ENCODE assay signal across 8 cellular contexts in the genomic region with DNA sequence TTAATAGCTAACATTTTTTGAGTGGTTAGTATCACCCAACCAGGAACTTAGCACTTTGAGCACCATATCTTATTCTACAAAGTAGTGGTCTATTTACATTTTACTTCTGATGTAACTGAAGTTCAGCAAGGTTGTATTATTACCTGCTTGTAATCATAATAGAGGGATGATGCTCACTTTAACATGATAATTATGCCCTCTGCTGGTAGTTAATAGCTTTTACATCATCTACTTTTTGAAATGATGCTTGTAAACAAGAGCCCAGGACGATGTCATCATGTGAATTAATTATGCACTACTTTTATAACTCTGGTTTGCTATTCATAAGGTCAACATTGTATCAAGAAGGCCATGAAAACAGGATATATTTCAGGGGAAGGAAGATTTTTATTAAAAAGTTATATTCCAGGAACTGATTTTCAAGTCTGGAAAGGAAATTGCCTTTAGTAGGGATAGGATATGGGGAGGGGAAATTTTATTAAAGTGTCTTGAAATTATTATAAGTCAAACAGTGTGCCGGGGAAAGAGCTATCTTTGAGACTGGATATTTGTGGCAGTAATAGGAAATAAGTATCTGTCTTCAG.
DNase-seq lines count a peak whose midpoint lies in the region; ATAC-seq and TF ChIP-seq lines count a peak whose summit lies in the region.

No MANE protein-coding gene starts in this region.

- no peak overlapping the region for H3K27ac ChIP-seq in CD4-positive, CD25-positive, alpha-beta regulatory T cell (ENCODE audit: insufficient read depth, low read length, poor library complexity, severe bottlenecking)
- H3K27ac ChIP-seq in mesenchymal stem cell (ENCODE audit: low read length, poor library complexity, severe bottlenecking): no peak overlapping the region

- POLR2A ChIA-PET in MCF 10A (lab: Yijun Ruan, JAX): interaction anchor here (0.7 to 1.8 kb wide), 5 partner anchors 15 to 654 kb away, joined by 3 to 10 read pairs (median 3); no protein-coding TSS in a partner anchor

- H3K9me3 ChIP-seq in CD4-positive, CD25-positive, alpha-beta regulatory T cell (ENCODE audit: control insufficient read depth in 2 of 2, low read length in 2 of 2): no peaks in the 10 kb centered on the region
- no peaks in the 10 kb centered on the region for H3K9me3 ChIP-seq in mesenchymal stem cell (ENCODE audit: control insufficient read depth, low read length)

- no peak overlapping the region for H2BK12ac ChIP-seq in mesenchymal stem cell (ENCODE audit: low read length in 2 of 2)

- H2AFZ ChIP-seq in mesenchymal stem cell (ENCODE audit: low read depth, low read length): no peak overlapping the region

- no peaks in the 10 kb centered on the region for H3K36me3 ChIP-seq in CD4-positive, CD25-positive, alpha-beta regulatory T cell (ENCODE audit: control insufficient read depth, insufficient read depth, low read length)
- H3K36me3 ChIP-seq in mesenchymal stem cell (ENCODE audit: control insufficient read depth in 1 of 2, insufficient read depth in 2 of 2, low read depth in 1 of 2, low read length in 2 of 2): no peaks in the 10 kb centered on the region

- no peak overlapping the region for H4K8ac ChIP-seq in mesenchymal stem cell (ENCODE audit: low read length)

- no peak overlapping the region for H2BK120ac ChIP-seq in mesenchymal stem cell (ENCODE audit: low read depth, low read length)

- intact Hi-C loops in MCF 10A (cut with micrococcal nuclease): loop anchor here (1.0 to 10.0 kb wide), 4 partner anchors 32 to 1115 kb away; no protein-coding TSS in a partner anchor

- H3K4me1 Mint-ChIP-seq in CD4-positive, CD25-positive, alpha-beta regulatory T cell: no peaks in the 10 kb centered on the region
- no peaks in the 10 kb centered on the region for H3K4me1 Mint-ChIP-seq in MCF 10A (ENCODE audit: insufficient read depth, unreplicated experiment)

- H3K4me2 ChIP-seq in mesenchymal stem cell (ENCODE audit: low read length, poor library complexity, severe bottlenecking): no peak overlapping the region

- H3K36me3 Mint-ChIP-seq in CD4-positive, CD25-positive, alpha-beta regulatory T cell: no peaks in the 10 kb centered on the region
- no peaks in the 10 kb centered on the region for H3K36me3 Mint-ChIP-seq in MCF 10A (ENCODE audit: insufficient read depth, unreplicated experiment)

- no peak overlapping the region for H3K4me3 Mint-ChIP-seq in CD4-positive, CD25-positive, alpha-beta regulatory T cell
- no peak overlapping the region for H3K4me3 Mint-ChIP-seq in MCF 10A (ENCODE audit: unreplicated experiment)

- H3K18ac ChIP-seq in mesenchymal stem cell (ENCODE audit: low read depth in 1 of 2, low read length in 2 of 2): no peak overlapping the region

- no peak overlapping the region for H3K27ac Mint-ChIP-seq in CD4-positive, CD25-positive, alpha-beta regulatory T cell
- no peak overlapping the region for H3K27ac Mint-ChIP-seq in MCF 10A (ENCODE audit: low read depth, unreplicated experiment)

- H2BK15ac ChIP-seq in mesenchymal stem cell (ENCODE audit: low read depth, poor library complexity, severe bottlenecking): no peak overlapping the region

- H3K14ac ChIP-seq in mesenchymal stem cell (ENCODE audit: low read length in 2 of 2): no peak overlapping the region

- CTCF ChIA-PET in MCF 10A (lab: Yijun Ruan, JAX): interaction anchor here (0.6 to 2.5 kb wide), 39 partner anchors 9 to 1774 kb away, joined by 3 to 125 read pairs (median 5); no protein-coding TSS in a partner anchor

- H3K79me1 ChIP-seq in mesenchymal stem cell (replicated peaks; ENCODE audit: low read length, poor library complexity, severe bottlenecking): no peaks in the 10 kb centered on the region

- ATAC-seq in CD4-positive, CD25-positive, alpha-beta regulatory T cell (ENCODE audit: low read depth in 2 of 2): peak in 1 of 2 donors; percentile 53
- peak; percentile 69 for ATAC-seq in GM19035 (IDR thresholded peaks at IDR 0.05; ENCODE audit: unreplicated experiment)
- peak; percentile 86 for ATAC-seq in HG03280 (IDR thresholded peaks at IDR 0.05; ENCODE audit: unreplicated experiment)
- no peak for ATAC-seq in HG03025 (IDR thresholded peaks at IDR 0.05; ENCODE audit: low FRiP score, unreplicated experiment)

- peak; percentile 42 for TF ChIP-seq CTCF in MCF 10A (IDR thresholded peaks at IDR 0.05; ENCODE audit: unreplicated experiment)

- H4K91ac ChIP-seq in mesenchymal stem cell (ENCODE audit: low read length): no peak overlapping the region

- H3K4me3 ChIP-seq in CD4-positive, CD25-positive, alpha-beta regulatory T cell (ENCODE audit: low read depth, low read length): no peak overlapping the region
- no peak overlapping the region for H3K4me3 ChIP-seq in mesenchymal stem cell (ENCODE audit: insufficient read depth in 1 of 2, low read depth in 1 of 2, low read length in 2 of 2)

- H3K9me3 Mint-ChIP-seq in CD4-positive, CD25-positive, alpha-beta regulatory T cell: no peaks in the 10 kb centered on the region
- H3K9me3 Mint-ChIP-seq in MCF 10A (ENCODE audit: unreplicated experiment): no peaks in the 10 kb centered on the region

- no peaks in the 10 kb centered on the region for H3K27me3 ChIP-seq in CD4-positive, CD25-positive, alpha-beta regulatory T cell (ENCODE audit: control insufficient read depth, insufficient read depth, low read length)
- H3K27me3 ChIP-seq in mesenchymal stem cell (ENCODE audit: control insufficient read depth in 1 of 2, insufficient read depth in 1 of 2, low read length in 2 of 2): no peaks in the 10 kb centered on the region

- H2BK5ac ChIP-seq in mesenchymal stem cell (ENCODE audit: low read depth, low read length, poor library complexity, severe bottlenecking): no peak overlapping the region

- no TSS peak for BruUV-seq in MCF 10A (replicated peaks; lab: Mats Ljungman, UMichigan)

- WGBS in mesenchymal stem cell: 20% methylated on average over 1 of the region's 2 CpGs

- H3K9ac ChIP-seq in mesenchymal stem cell (ENCODE audit: low read length): no peak overlapping the region

- no peaks in the 10 kb centered on the region for H3K4me1 ChIP-seq in CD4-positive, CD25-positive, alpha-beta regulatory T cell (ENCODE audit: control insufficient read depth, insufficient read depth, low read length, poor library complexity, severe bottlenecking)
- no peaks in the 10 kb centered on the region for H3K4me1 ChIP-seq in mesenchymal stem cell (ENCODE audit: control insufficient read depth, insufficient read depth, low read depth, low read length)

- no peak overlapping the region for H2AK5ac ChIP-seq in mesenchymal stem cell (ENCODE audit: low read length, severe bottlenecking)

- H3K23ac ChIP-seq in mesenchymal stem cell (ENCODE audit: low read length in 2 of 2): no peak overlapping the region

- peaks cover 4% of the 10 kb centered on the region for H3K27me3 Mint-ChIP-seq in CD4-positive, CD25-positive, alpha-beta regulatory T cell
- H3K27me3 Mint-ChIP-seq in MCF 10A (ENCODE audit: insufficient read depth, unreplicated experiment): peaks cover 17% of the 10 kb centered on the region

- DNase-seq in CD4-positive, CD25-positive, alpha-beta regulatory T cell: peak in 2 of 3 donors; percentile 12 to 21
- DNase-seq in NCI-H345 (lab: John Stamatoyannopoulos, UW) (peak; percentile 64), MCF 10A (ENCODE audit: unreplicated experiment) (peak; percentile 35), mesenchymal stem cell (peak; percentile 38)
- no peak for DNase-seq in activated CD4-positive, alpha-beta T cell treated with anti-CD3 and anti-CD28 coated beads for 1 hour

- no peak overlapping the region for H3K4ac ChIP-seq in mesenchymal stem cell (ENCODE audit: low read depth in 1 of 2, low read length in 2 of 2)
